8 cellular contexts compared by ENCODE assay signal in the genomic region with DNA sequence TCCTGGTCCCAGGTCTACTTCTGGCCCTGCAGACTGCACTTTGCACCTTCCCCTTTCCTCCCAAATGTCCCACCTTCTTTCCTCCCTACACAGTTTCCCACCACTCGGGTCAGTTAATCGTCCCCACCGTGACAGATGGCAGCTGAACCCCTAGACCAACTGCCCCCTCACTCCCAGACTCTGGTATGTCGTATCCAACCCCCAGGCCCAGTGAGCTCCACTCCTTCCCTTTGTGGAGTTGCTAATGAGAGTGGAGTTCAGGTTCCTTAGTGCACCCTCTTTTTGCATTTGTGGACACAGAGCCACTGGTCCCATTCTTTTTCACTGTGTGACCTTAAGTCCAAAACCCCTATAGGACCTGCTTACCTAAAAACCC. TPM values are rescaled to one million over a fixed set of nuclear protein-coding genes. Genes with fewer than 3 reads are reported as not detected.
A peak's percentile ranks its signal among the peaks of the same experiment; 100 is the strongest.
DNase-seq lines count a peak whose midpoint lies in the region; ATAC-seq and TF ChIP-seq lines count a peak whose summit lies in the region.

No MANE protein-coding gene starts in this region.

- no peaks in the 10 kb centered on the region for H3K9me3 Mint-ChIP-seq in natural killer cell treated with Interleukin-12 subunit alpha and Interleukin-12 subunit beta and Interleukin-15 and Interleukin-18, amount 100 ng/mL, for 72 hours

- intact Hi-C loops in heart right ventricle (cut with DNase I) (loop anchor here in 6 of 10 donors (2.0 to 10.0 kb wide), 7 partner anchors 20 to 126 kb away; no protein-coding TSS in a partner anchor), Right ventricle myocardium superior (cut with DNase I) (loop anchor here (5.0 kb wide), 2 partner anchors 79 to 124 kb away; no protein-coding TSS in a partner anchor), uterus (cut with DNase I; ENCODE audit: low total_unique reads) (loop anchor here (5.0 to 10.0 kb wide), 2 partner anchors 74 to 126 kb away; no protein-coding TSS in a partner anchor)

- H3K27me3 Mint-ChIP-seq in natural killer cell treated with Interleukin-12 subunit alpha and Interleukin-12 subunit beta and Interleukin-15 and Interleukin-18, amount 100 ng/mL, for 72 hours = peaks cover 5 to 26% of the 10 kb centered on the region in 2 donors

- H3K9me3 ChIP-seq in heart right ventricle (no peaks in the 10 kb centered on the region), ectodermal cell (ENCODE audit: control insufficient read depth, low read length) (no peaks in the 10 kb centered on the region), uterus (no peaks in the 10 kb centered on the region)

- no peak for TF ChIP-seq CTCF in heart right ventricle (IDR thresholded peaks at IDR 0.05)
- TF ChIP-seq CTCF in uterus (IDR thresholded peaks at IDR 0.05) = no peak

- 32 to 44% methylated on average over 4 of the region's 4 CpGs for WGBS in heart right ventricle, 2 donors
- 21 to 35% methylated on average over 4 of the region's 4 CpGs for WGBS in ectodermal cell, 2 experiments

- H3K27ac Mint-ChIP-seq in natural killer cell treated with Interleukin-12 subunit alpha and Interleukin-12 subunit beta and Interleukin-15 and Interleukin-18, amount 100 ng/mL, for 72 hours = peak overlapping the region; percentile 53 to 70

- no peaks in the 10 kb centered on the region for H3K27me3 ChIP-seq in heart right ventricle
- H3K27me3 ChIP-seq in ectodermal cell (ENCODE audit: control insufficient read depth, insufficient read depth, low read length, poor library complexity, severe bottlenecking) = peaks cover 46% of the 10 kb centered on the region
- H3K27me3 ChIP-seq in uterus = no peaks in the 10 kb centered on the region

- no peak for ATAC-seq in heart right ventricle
- no peak for ATAC-seq in Right ventricle myocardium superior (ENCODE audit: poor library complexity)
- no peak for ATAC-seq in natural killer cell treated with Interleukin-12 subunit alpha and Interleukin-12 subunit beta and Interleukin-15 and Interleukin-18, amount 100 ng/mL, for 72 hours

- H3K4me1 ChIP-seq in heart right ventricle = peaks cover 15 to 72% (median 45%) of the 10 kb centered on the region in 9 donors
- peaks cover 17% of the 10 kb centered on the region for H3K4me1 ChIP-seq in ectodermal cell (ENCODE audit: control insufficient read depth, insufficient read depth, low read length)
- peaks cover 0 to 15% of the 10 kb centered on the region in 2 donors for H3K4me1 ChIP-seq in uterus

- no peaks in the 10 kb centered on the region for H3K36me3 Mint-ChIP-seq in natural killer cell treated with Interleukin-12 subunit alpha and Interleukin-12 subunit beta and Interleukin-15 and Interleukin-18, amount 100 ng/mL, for 72 hours

- TF ChIP-seq POLR2A in uterus (IDR thresholded peaks at IDR 0.05) = no peak

- peak overlapping the region; percentile 77 for H3K4me3 Mint-ChIP-seq in natural killer cell treated with Interleukin-12 subunit alpha and Interleukin-12 subunit beta and Interleukin-15 and Interleukin-18, amount 100 ng/mL, for 72 hours

- no peak for DNase-seq in heart right ventricle
- DNase-seq in Right ventricle myocardium superior = no peak
- no peak for DNase-seq in natural killer cell treated with Interleukin-12 subunit alpha and Interleukin-12 subunit beta and Interleukin-15 and Interleukin-18, amount 100 ng/mL, for 72 hours (ENCODE audit: low spot score)
- no peak for DNase-seq in uterus
- no peak for DNase-seq in NCI-H1930 (lab: John Stamatoyannopoulos, UW)
- DNase-seq in NCI-H2107 treated with DMSO at 0.1 percent for 48 hours (lab: John Stamatoyannopoulos, UW; ENCODE audit: unreplicated experiment) = no peak
- no peak for DNase-seq in putamen (ENCODE audit: low spot score)

- H3K36me3 ChIP-seq in heart right ventricle (no peaks in the 10 kb centered on the region), ectodermal cell (ENCODE audit: control insufficient read depth, insufficient read depth, low read length) (no peaks in the 10 kb centered on the region), uterus (no peaks in the 10 kb centered on the region)

- peak overlapping the region; percentile 19 to 83 (median 76) for H3K27ac ChIP-seq in heart right ventricle
- no peak overlapping the region for H3K27ac ChIP-seq in ectodermal cell (ENCODE audit: insufficient read depth, low read depth, low read length, poor library complexity, severe bottlenecking)
- peak overlapping the region; percentile 55 to 61 for H3K27ac ChIP-seq in uterus

- H3K4me3 ChIP-seq in heart right ventricle (peak overlapping the region in 9 of 10 donors; percentile 78 to 100 (median 90)), ectodermal cell (ENCODE audit: insufficient read depth, low read depth, low read length) (peak overlapping the region; percentile 45), uterus (peak overlapping the region; percentile 44 to 68)

- peaks cover 45 to 57% of the 10 kb centered on the region in 2 donors for H3K4me1 Mint-ChIP-seq in natural killer cell treated with Interleukin-12 subunit alpha and Interleukin-12 subunit beta and Interleukin-15 and Interleukin-18, amount 100 ng/mL, for 72 hours (ENCODE audit: low read depth in 2 of 2)

RNA-seq across cellular contexts. Expression of gene MAN1C1, which starts 1.8 kb away (rescaled TPM):
- total RNA-seq in heart right ventricle = 10 to 100 TPM in 9 of 10 donors, 1 to 10 TPM in 1; 9.7 to 23.4 (median 14.2) TPM
- polyA plus RNA-seq in heart right ventricle = 10 to 100 TPM; 10.1 to 11.3 TPM
- total RNA-seq in Right ventricle myocardium superior = 17.5 TPM
- polyA plus RNA-seq in ectodermal cell (2013, experiment 1 of 4) = 4.7 TPM
- 6.1 TPM for polyA plus RNA-seq in ectodermal cell (2013, experiment 2 of 4)
- 4.7 TPM for polyA plus RNA-seq in ectodermal cell (2013, experiment 3 of 4)
- polyA plus RNA-seq in ectodermal cell (2013, experiment 4 of 4) = 7.0 TPM
- 1 to 10 TPM in 1 of 2 donors, under 1 TPM in 1; 0.88 to 2.5 TPM for total RNA-seq in natural killer cell treated with Interleukin-12 subunit alpha and Interleukin-12 subunit beta and Interleukin-15 and Interleukin-18, amount 100 ng/mL, for 72 hours
- 10 to 100 TPM in 1 of 4 donors, 1 to 10 TPM in 3; 5.0 to 31.1 (median 7.9) TPM for total RNA-seq in uterus
